Comparison of ENCODE assay signal across 1 cellular context in genomic region chr1:218616681-218617080, GRCh38.
TF ChIP-seq lines count a peak whose summit lies in the region.

No MANE protein-coding gene starts in this region.

TF ChIP-seq in HepG2, 621 proteins besides CTCF, POLR2A, EP300 and RAD21 (continued from another document):
- no peak for TF ChIP-seq BATF2 (CRISPR knock-in tag; IDR thresholded peaks at IDR 0.05)
